In the genomic region with DNA sequence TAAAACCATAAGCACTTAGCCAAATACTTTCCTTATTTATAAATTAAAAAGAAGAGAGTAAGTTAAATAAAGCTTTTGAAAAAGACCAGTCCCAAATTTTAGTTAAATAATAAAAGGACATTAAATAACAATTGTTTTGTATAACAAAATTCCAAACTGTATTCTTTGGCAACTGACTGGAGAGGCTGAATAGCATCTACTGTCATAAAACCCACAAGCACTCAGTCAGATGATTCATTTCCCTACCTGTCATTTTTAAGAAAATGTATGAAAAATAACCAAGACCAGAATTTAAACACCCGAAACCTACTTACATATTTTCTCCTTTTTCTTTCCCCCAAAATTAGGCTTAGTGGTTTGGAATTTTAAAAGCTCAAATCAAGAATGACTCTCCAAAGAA, we compare ENCODE assay signal across 23 cellular contexts. TPM values are rescaled to one million over a fixed set of nuclear protein-coding genes. Genes with fewer than 3 reads are reported as not detected.
DNase-seq lines count a peak whose midpoint lies in the region; ATAC-seq, FAIRE-seq and TF ChIP-seq lines count a peak whose summit lies in the region.
"Had no signal": no experiment of that assay in that cellular context is flagged by ENCODE, and none has a peak within 500 bp of the region (broad histone marks: within the 10 kb centered on the region; RNA-seq: fewer than 3 reads in every experiment).

No MANE protein-coding gene starts in this region.

- no peaks in the 10 kb centered on the region for H3K36me3 Mint-ChIP-seq in activated CD4-positive, alpha-beta T cell treated with anti-CD3 and anti-CD28 coated beads, Interleukin-2, amount 10 ng/mL, durations not matched to agents 24 days and 14 days (ENCODE audit: low read depth)
- no peaks in the 10 kb centered on the region for H3K36me3 Mint-ChIP-seq in activated naive CD8-positive, alpha-beta T cell
- H3K36me3 Mint-ChIP-seq: CD4-positive, alpha-beta memory T cell had no signal

- intact Hi-C loops in activated CD4-positive, alpha-beta T cell treated with anti-CD3 and anti-CD28 coated beads, Interleukin-2, amount 10 ng/mL, durations not matched to agents 24 days and 14 days (cut with micrococcal nuclease): no loop called here

- no peaks in the 10 kb centered on the region for H3K27me3 Mint-ChIP-seq in activated CD4-positive, alpha-beta T cell treated with anti-CD3 and anti-CD28 coated beads, Interleukin-2, amount 10 ng/mL, durations not matched to agents 24 days and 14 days
- H3K27me3 Mint-ChIP-seq in activated naive CD8-positive, alpha-beta T cell: no peaks in the 10 kb centered on the region
- H3K27me3 Mint-ChIP-seq: CD4-positive, alpha-beta memory T cell had no signal

- peak overlapping the region; percentile 36 for H3K4me3 Mint-ChIP-seq in activated CD4-positive, alpha-beta T cell treated with anti-CD3 and anti-CD28 coated beads, Interleukin-2, amount 10 ng/mL, durations not matched to agents 24 days and 14 days
- no peak overlapping the region for H3K4me3 Mint-ChIP-seq in activated naive CD8-positive, alpha-beta T cell
- H3K4me3 Mint-ChIP-seq: CD4-positive, alpha-beta memory T cell had no signal

- H3K4me3 ChIP-seq in HUES6 (ENCODE audit: low read depth, low read length): no peak overlapping the region
- H3K4me3 ChIP-seq: GM23248, Peyer's patch had no signal

- no peaks in the 10 kb centered on the region for H3K9me3 ChIP-seq in HUES6 (ENCODE audit: control insufficient read depth, insufficient read depth, low read depth, low read length)
- H3K9me3 ChIP-seq: Peyer's patch had no signal

- H3K9ac ChIP-seq in HUES6 (ENCODE audit: low read length): no peak overlapping the region
- H3K9ac ChIP-seq: GM23248 had no signal

- no peak for DNase-seq in activated CD4-positive, alpha-beta T cell treated with anti-CD3 and anti-CD28 coated beads, Interleukin-2, amount 10 ng/mL, durations not matched to agents 24 days and 14 days
- no peak for DNase-seq in activated CD4-positive, alpha-beta T cell treated with anti-CD3 and anti-CD28 coated beads for 1 hour
- peak in 1 of 2 donors; percentile 19 for DNase-seq in foreskin keratinocyte
- DNase-seq in activated gamma-delta T cell (lab: John Stamatoyannopoulos, UW): no peak
- no peak for DNase-seq in frontal cortex (ENCODE audit: low spot score in 2 of 2)
- DNase-seq in NCI-H1092 (lab: John Stamatoyannopoulos, UW): no peak
- DNase-seq: 8988T; CD4-positive, alpha-beta memory T cell; DND-41; KG1; NCI-H1048; NCI-H146; NCI-H2081; NCI-H510A treated with DMSO at 0.1 percent for 48 hours; NCI-H82; Peyer's patch; Right ventricle myocardium superior had no signal

- peak overlapping the region; percentile 57 for H3K27ac Mint-ChIP-seq in activated CD4-positive, alpha-beta T cell treated with anti-CD3 and anti-CD28 coated beads, Interleukin-2, amount 10 ng/mL, durations not matched to agents 24 days and 14 days
- peak overlapping the region; percentile 2 for H3K27ac Mint-ChIP-seq in activated naive CD8-positive, alpha-beta T cell
- H3K27ac Mint-ChIP-seq: CD4-positive, alpha-beta memory T cell had no signal

- peak; percentile 59 for ATAC-seq in foreskin keratinocyte
- ATAC-seq: HepG2 had no signal

- H3K4me1 ChIP-seq in HUES6 (ENCODE audit: control insufficient read depth, insufficient read depth, low read length) (peaks cover 22% of the 10 kb centered on the region), foreskin keratinocyte (peaks cover 8% of the 10 kb centered on the region)
- H3K4me1 ChIP-seq: Peyer's patch had no signal

- H3K36me3 ChIP-seq in HUES6 (ENCODE audit: control insufficient read depth, insufficient read depth, low read length): no peaks in the 10 kb centered on the region
- H3K36me3 ChIP-seq: Peyer's patch had no signal

- TF ChIP-seq CTCF in foreskin keratinocyte (conservative IDR thresholded peaks at IDR 0.05): no peak

- peaks cover 17% of the 10 kb centered on the region for H3K4me1 Mint-ChIP-seq in activated CD4-positive, alpha-beta T cell treated with anti-CD3 and anti-CD28 coated beads, Interleukin-2, amount 10 ng/mL, durations not matched to agents 24 days and 14 days
- H3K4me1 Mint-ChIP-seq in activated naive CD8-positive, alpha-beta T cell (ENCODE audit: low read depth): peaks cover 18% of the 10 kb centered on the region

- H3K27ac ChIP-seq in HUES6 (ENCODE audit: low read depth, low read length) (peak overlapping the region; percentile 74; the same call in 1 of the 2 replicates), foreskin keratinocyte (no peak overlapping the region)
- H3K27ac ChIP-seq: GM23248, Peyer's patch had no signal

- no peak for FAIRE-seq in frontal cortex (lab: Jason Lieb, UNC)
- FAIRE-seq: D721Med, G401.6, HepG2 had no signal

- H3K27me3 ChIP-seq in HUES6 (ENCODE audit: control insufficient read depth, insufficient read depth, low read length) (no peaks in the 10 kb centered on the region; the same call in 1 of the 2 replicates), foreskin keratinocyte (no peaks in the 10 kb centered on the region)
- H3K27me3 ChIP-seq: Peyer's patch had no signal

- H3K9me3 Mint-ChIP-seq in activated CD4-positive, alpha-beta T cell treated with anti-CD3 and anti-CD28 coated beads, Interleukin-2, amount 10 ng/mL, durations not matched to agents 24 days and 14 days: no peaks in the 10 kb centered on the region
- no peaks in the 10 kb centered on the region for H3K9me3 Mint-ChIP-seq in activated naive CD8-positive, alpha-beta T cell (ENCODE audit: low read depth)

RNA-seq across cellular contexts. Expression of gene SMIM10L2A, which starts 32.5 kb away (rescaled TPM):
- 1.2 and 1.3 TPM in 2 replicates for total RNA-seq in activated CD4-positive, alpha-beta T cell treated with anti-CD3 and anti-CD28 coated beads, Interleukin-2, amount 10 ng/mL, durations not matched to agents 24 days and 14 days
- total RNA-seq in foreskin keratinocyte (0.03 and 0.14 TPM in 2 replicates), frontal cortex (9.0 TPM)
- polyA plus RNA-seq in foreskin keratinocyte: 0.03 and 0.04 TPM in 2 replicates
- total RNA-seq: GM23248, HepG2 had no signal
- polyA plus RNA-seq: GM23248, HepG2 had no signal

RNA-seq across cellular contexts. Expression of gene ZNF449, which starts 44.6 kb away (rescaled TPM):
- total RNA-seq in activated CD4-positive, alpha-beta T cell treated with anti-CD3 and anti-CD28 coated beads, Interleukin-2, amount 10 ng/mL, durations not matched to agents 24 days and 14 days: 0.83 and 1.3 TPM in 2 replicates
- 5.1 and 5.5 TPM in 2 replicates for total RNA-seq in foreskin keratinocyte
- polyA plus RNA-seq in foreskin keratinocyte: 1.2 and 1.7 TPM in 2 replicates
- 13.0 TPM for total RNA-seq in frontal cortex

RNA-seq across cellular contexts. Expression of gene ZNF75D, which starts 45.3 kb away (rescaled TPM):
- 6.9 and 7.1 TPM in 2 replicates for total RNA-seq in activated CD4-positive, alpha-beta T cell treated with anti-CD3 and anti-CD28 coated beads, Interleukin-2, amount 10 ng/mL, durations not matched to agents 24 days and 14 days
- total RNA-seq in foreskin keratinocyte (3.8 and 4.1 TPM in 2 replicates), frontal cortex (11.0 TPM)
- 2.0 and 2.1 TPM in 2 replicates for polyA plus RNA-seq in foreskin keratinocyte
